In genomic region chr10:119281581-119282071, GRCh38 we compare ENCODE assay signal across 9 cellular contexts.
DNase-seq lines count a peak whose midpoint lies in the region; ATAC-seq and TF ChIP-seq lines count a peak whose summit lies in the region.
"Had no signal": no experiment of that assay in that cellular context is flagged by ENCODE, and none has a peak within 500 bp of the region (broad histone marks: within the 10 kb centered on the region; RNA-seq: fewer than 3 reads in every experiment).

No MANE protein-coding gene starts in this region.

- no peaks in the 10 kb centered on the region for H3K27me3 ChIP-seq in tibial artery

- TF ChIP-seq CTCF in astrocyte of the spinal cord (IDR thresholded peaks at IDR 0.05; ENCODE audit: low read depth, low read length) (no peak), lower leg skin (IDR thresholded peaks at IDR 0.05) (no peak), tibial artery (IDR thresholded peaks at IDR 0.05) (no peak)

- H3K9me3 ChIP-seq in tibial artery, result no peaks in the 10 kb centered on the region

- in situ Hi-C loops in astrocyte of the spinal cord (cut with HindIII; ENCODE audit: low sequenced_read_pairs), result no loop called here

- H3K36me3 ChIP-seq in tibial artery, result no peaks in the 10 kb centered on the region

- H3K27ac ChIP-seq in tibial artery, result peak overlapping the region; percentile 53 to 64
- H3K27ac ChIP-seq: HL-60 had no signal

- no peak for TF ChIP-seq POLR2A in lower leg skin (IDR thresholded peaks at IDR 0.05)

- no peak for ATAC-seq in HG03025 (IDR thresholded peaks at IDR 0.05; ENCODE audit: low FRiP score, unreplicated experiment)

- DNase-seq in NCI-H1105 treated with DMSO at 0.1 percent for 48 hours (lab: John Stamatoyannopoulos, UW), result peak; percentile 73
- peak; percentile 45 for DNase-seq in astrocyte of the spinal cord (ENCODE audit: low read depth, low spot score)
- peak; percentile 61 to 92 for DNase-seq in lower leg skin (ENCODE audit: low spot score in 2 of 2)
- peak; percentile 72 to 90 for DNase-seq in tibial artery
- DNase-seq in NOMO-1 treated with dmso at 0.1 percent for 144 hours (lab: John Stamatoyannopoulos, UW; ENCODE audit: unreplicated experiment), result no peak
- DNase-seq in SIG-M5 (lab: John Stamatoyannopoulos, UW), result no peak
- DNase-seq: mesendoderm had no signal

- intact Hi-C loops in lower leg skin (cut with DNase I; ENCODE audit: low total_unique reads), result no loop called here
- intact Hi-C loops in tibial artery (cut with DNase I; ENCODE audit: low total_unique reads), result loop anchor here (10.0 kb wide), 1 partner anchor 133 kb away; no protein-coding TSS in a partner anchor

- H3K4me3 ChIP-seq in astrocyte of the spinal cord (ENCODE audit: low read depth, low read length), result no peak overlapping the region
- no peak overlapping the region for H3K4me3 ChIP-seq in lower leg skin (ENCODE audit: low read depth, poor library complexity, severe bottlenecking)
- no peak overlapping the region for H3K4me3 ChIP-seq in tibial artery

- WGBS in lower leg skin, 2 donors, result 30 to 41% methylated on average over 13 of the region's 13 CpGs

- H3K4me1 ChIP-seq in tibial artery, result peaks cover 0 to 84% (median 64%) of the 10 kb centered on the region in 4 donors

Comparison
In these comparisons a context has a peak if more than half of its experiments do, and no peak if none do; other contexts are left out.
1. DNase-seq: peak in NCI-H1105 treated with DMSO at 0.1 percent for 48 hours (single experiment), astrocyte of the spinal cord (single experiment), lower leg skin (2 of 2) and tibial artery (2 of 2); none in NOMO-1 treated with dmso at 0.1 percent for 144 hours (single experiment) and SIG-M5 (single experiment).